ENCODE assay signal across 19 cellular contexts in genomic region chr3:80079886-80080285, GRCh38.
DNase-seq lines count a peak whose midpoint lies in the region; ATAC-seq, FAIRE-seq and TF ChIP-seq lines count a peak whose summit lies in the region.
"Had no signal": no experiment of that assay in that cellular context is flagged by ENCODE, and none has a peak within 500 bp of the region (broad histone marks: within the 10 kb centered on the region; RNA-seq: fewer than 3 reads in every experiment).

No MANE protein-coding gene starts in this region.

- DNase-seq in M059J (ENCODE audit: low read depth), result peak; percentile 10
- peak; percentile 28 for DNase-seq in bronchial epithelial cell (ENCODE audit: low read depth)
- peak; percentile 22 for DNase-seq in fibroblast of the conjunctiva (ENCODE audit: low read depth)
- no peak for DNase-seq in C1 segment of cervical spinal cord (lab: John Stamatoyannopoulos, UW)
- DNase-seq: 8988T; BE2C; CD4-positive, alpha-beta T cell; DMS153; DMS79; GDM1; HCEC 1CT had no signal

- FAIRE-seq in bronchial epithelial cell (lab: Jason Lieb, UNC), result no peak
- FAIRE-seq: GM12892, GM18507, H54, HepG2 had no signal

- no peak for TF ChIP-seq CTCF in bronchial epithelial cell (IDR thresholded peaks at IDR 0.05; ENCODE audit: insufficient read depth, low read length, severe bottlenecking)

- no peaks in the 10 kb centered on the region for H3K27me3 ChIP-seq in bronchial epithelial cell (ENCODE audit: control insufficient read depth, insufficient read depth, low read length)
- H3K27me3 ChIP-seq: BE2C had no signal

- H3K4me3 ChIP-seq in bronchial epithelial cell (ENCODE audit: low read depth, low read length), result no peak overlapping the region
- H3K4me3 ChIP-seq: GM23338 had no signal

- no peaks in the 10 kb centered on the region for H3K36me3 ChIP-seq in bronchial epithelial cell (ENCODE audit: control insufficient read depth, insufficient read depth, low read length)
- H3K36me3 ChIP-seq: BE2C had no signal

- ATAC-seq in HG02623 (IDR thresholded peaks at IDR 0.05; ENCODE audit: unreplicated experiment) (no peak), GM18520 (IDR thresholded peaks at IDR 0.05; ENCODE audit: unreplicated experiment) (no peak), HG03565 (IDR thresholded peaks at IDR 0.05; ENCODE audit: unreplicated experiment) (no peak)
- ATAC-seq: GM23338, HepG2 had no signal

Comparison
In these comparisons a context has a peak if more than half of its experiments do, and no peak if none do; other contexts are left out.
1. DNase-seq: peak in M059J (single experiment), bronchial epithelial cell (single experiment) and fibroblast of the conjunctiva (single experiment); none in C1 segment of cervical spinal cord (0 of 14).